Comparison of ENCODE assay signal across 27 cellular contexts in the genomic region with DNA sequence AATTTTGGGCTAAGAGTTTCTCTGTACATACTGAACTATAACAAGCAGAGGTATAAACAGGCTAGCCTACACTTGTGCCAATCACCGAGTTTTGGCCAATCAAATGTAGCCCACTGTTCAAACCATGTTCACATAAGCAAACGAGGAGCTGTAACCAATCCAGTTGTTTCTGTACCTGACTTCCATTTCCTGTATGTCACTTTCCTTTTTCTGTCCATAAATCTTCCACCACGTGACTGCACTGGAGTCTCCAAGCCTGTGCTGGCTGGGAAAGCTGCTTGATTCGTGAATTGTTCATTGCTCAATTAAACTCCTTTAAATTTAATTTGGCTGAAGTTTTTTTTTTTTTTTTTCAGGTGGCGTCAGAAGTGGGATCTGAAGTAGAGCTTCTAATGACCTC.
DNase-seq lines count a peak whose midpoint lies in the region; ATAC-seq and TF ChIP-seq lines count a peak whose summit lies in the region.
"Had no signal": no experiment of that assay in that cellular context is flagged by ENCODE, and none has a peak within 500 bp of the region (broad histone marks: within the 10 kb centered on the region; RNA-seq: fewer than 3 reads in every experiment).

No MANE protein-coding gene starts in this region.

- POLR2A ChIA-PET in A673 (lab: Charles Lee; ENCODE audit: low non-redundant PET): interaction anchor here (0.6 kb wide), 1 partner anchor 130 kb away, joined by 8 read pairs; no protein-coding TSS in a partner anchor

- CTCF ChIA-PET in A673 (lab: Charles Lee): interaction anchor here (0.6 kb wide), 1 partner anchor 18 kb away, joined by 6 read pairs; no protein-coding TSS in a partner anchor

- intact Hi-C loops in A673 (cut with micrococcal nuclease; ENCODE audit: unreplicated experiment): no loop called here

- peaks cover 8% of the 10 kb centered on the region for H3K9me3 Mint-ChIP-seq in type B pancreatic cell

- no peak for TF ChIP-seq EP300 in Ishikawa (IDR thresholded peaks at IDR 0.05; ENCODE audit: borderline replicate concordance)

- H3K36me3 Mint-ChIP-seq in type B pancreatic cell: no peaks in the 10 kb centered on the region
- H3K36me3 Mint-ChIP-seq: CD4-positive, CD25-positive, alpha-beta regulatory T cell; T-cell had no signal

- DNase-seq in A673 (ENCODE audit: low spot score) (peak; percentile 58), OCI-M1 (lab: John Stamatoyannopoulos, UW) (peak; percentile 24), foreskin melanocyte (peak; percentile 24), NCI-H2227 treated with DMSO at 0.1 percent for 48 hours (lab: John Stamatoyannopoulos, UW) (no peak), type B pancreatic cell (ENCODE audit: extremely low spot score, unreplicated experiment) (no peak)
- DNase-seq: 8988T; CD4-positive, CD25-positive, alpha-beta regulatory T cell; DMS153; DND-41; H9; HFFc6; KBM-7; MM.1S; NCI-H2029 treated with DMSO at 0.1 percent for 48 hours; NCI-H345; NCI-H524; NCI-H774; PC-3; Right ventricle myocardium superior; RPMI8226; T-cell had no signal

- no peak for ATAC-seq in HG03095 (IDR thresholded peaks at IDR 0.05; ENCODE audit: unreplicated experiment)
- ATAC-seq: HepG2, PC-3, T-cell had no signal

- peaks cover 16% of the 10 kb centered on the region for H3K4me1 ChIP-seq in A673 (ENCODE audit: insufficient read depth, low read length, poor library complexity, severe bottlenecking)
- H3K4me1 ChIP-seq: BLaER1, SJSA1 had no signal

- no peak for TF ChIP-seq RAD21 in Ishikawa (IDR thresholded peaks at IDR 0.05; ENCODE audit: low read depth)

- no peaks in the 10 kb centered on the region for H3K27me3 Mint-ChIP-seq in type B pancreatic cell
- H3K27me3 Mint-ChIP-seq: CD4-positive, CD25-positive, alpha-beta regulatory T cell; T-cell had no signal

- TF ChIP-seq CTCF in A673 (conservative IDR thresholded peaks at IDR 0.05; ENCODE audit: low read depth, low read length) (no peak), type B pancreatic cell (conservative IDR thresholded peaks at IDR 0.05) (no peak)

- H3K27me3 ChIP-seq in A673 (replicated peaks; ENCODE audit: insufficient read depth, low read depth, low read length, poor library complexity): no peaks in the 10 kb centered on the region
- H3K27me3 ChIP-seq: BLaER1, SJSA1 had no signal

- peaks cover 22% of the 10 kb centered on the region for H3K9me3 ChIP-seq in A673 (ENCODE audit: low read depth, low read length, poor library complexity, severe bottlenecking)
- H3K9me3 ChIP-seq: BLaER1, SJSA1 had no signal

- H3K4me3 ChIP-seq in A673 (ENCODE audit: low read depth, low read length, poor library complexity, severe bottlenecking): no peak overlapping the region
- H3K4me3 ChIP-seq: BLaER1, SJSA1 had no signal

- H3K4me1 Mint-ChIP-seq in type B pancreatic cell (ENCODE audit: unreplicated experiment): no peaks in the 10 kb centered on the region
- H3K4me1 Mint-ChIP-seq: CD4-positive, CD25-positive, alpha-beta regulatory T cell; T-cell had no signal

- H3K36me3 ChIP-seq in A673 (ENCODE audit: insufficient read depth, low read length, poor library complexity, severe bottlenecking): peaks cover 15% of the 10 kb centered on the region
- H3K36me3 ChIP-seq: BLaER1, SJSA1 had no signal

- H3K27ac Mint-ChIP-seq in type B pancreatic cell: no peak overlapping the region
- H3K27ac Mint-ChIP-seq: CD4-positive, CD25-positive, alpha-beta regulatory T cell; H9; HFFc6; T-cell had no signal

- no peak overlapping the region for H3K27ac ChIP-seq in A673 (ENCODE audit: low read depth, low read length, poor library complexity, severe bottlenecking)
- H3K27ac ChIP-seq: BLaER1, HL-60, SJSA1 had no signal

- H3K4me3 Mint-ChIP-seq in type B pancreatic cell: no peak overlapping the region
- H3K4me3 Mint-ChIP-seq: CD4-positive, CD25-positive, alpha-beta regulatory T cell; H9; HFFc6; T-cell had no signal

- BruUV-seq in A673 (replicated peaks; lab: Mats Ljungman, UMichigan): no TSS peak

TF ChIP-seq in Ishikawa, 13 proteins besides CTCF, POLR2A, EP300 and RAD21:
- TF ChIP-seq, protein P1, sequence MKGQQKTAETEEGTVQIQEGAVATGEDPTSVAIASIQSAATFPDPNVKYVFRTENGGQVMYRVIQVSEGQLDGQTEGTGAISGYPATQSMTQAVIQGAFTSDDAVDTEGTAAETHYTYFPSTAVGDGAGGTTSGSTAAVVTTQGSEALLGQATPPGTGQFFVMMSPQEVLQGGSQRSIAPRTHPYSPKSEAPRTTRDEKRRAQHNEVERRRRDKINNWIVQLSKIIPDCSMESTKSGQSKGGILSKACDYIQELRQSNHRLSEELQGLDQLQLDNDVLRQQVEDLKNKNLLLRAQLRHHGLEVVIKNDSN (IDR thresholded peaks at IDR 0.05): peak; percentile 68
- no peak for TF ChIP-seq ZBTB7A (IDR thresholded peaks at IDR 0.05; ENCODE audit: low read depth)

Comparison
In these comparisons a context has a peak if more than half of its experiments do, and no peak if none do; other contexts are left out.
1. DNase-seq: peak in A673 (single experiment), OCI-M1 (single experiment) and foreskin melanocyte (single experiment); none in NCI-H2227 treated with DMSO at 0.1 percent for 48 hours (single experiment) and type B pancreatic cell (single experiment).